In genomic region chr4:86993909-86994672, GRCh38 we compare ENCODE assay signal across 26 cellular contexts. TPM values are rescaled to one million over a fixed set of nuclear protein-coding genes. Genes with fewer than 3 reads are reported as not detected.
DNase-seq lines count a peak whose midpoint lies in the region; ATAC-seq, FAIRE-seq and TF ChIP-seq lines count a peak whose summit lies in the region.
"Had no signal": no experiment of that assay in that cellular context is flagged by ENCODE, and none has a peak within 500 bp of the region (broad histone marks: within the 10 kb centered on the region; RNA-seq: fewer than 3 reads in every experiment).

No MANE protein-coding gene starts in this region.

- H3K36me3 ChIP-seq in Karpas-422 (ENCODE audit: insufficient read depth, low read length) (no peaks in the 10 kb centered on the region), small intestine (ENCODE audit: control insufficient read depth in 2 of 2, insufficient read depth in 2 of 2, low read length in 2 of 2) (no peaks in the 10 kb centered on the region)
- H3K36me3 ChIP-seq: esophagus muscularis mucosa, neural progenitor cell, vagina had no signal

- H3K4me1 ChIP-seq in Karpas-422 (ENCODE audit: low read length) (peaks cover 22% of the 10 kb centered on the region), small intestine (ENCODE audit: control insufficient read depth in 2 of 2, insufficient read depth in 1 of 2, low read depth in 1 of 2, low read length in 1 of 2) (no peaks in the 10 kb centered on the region)

- H3K4me3 ChIP-seq in Karpas-422 (ENCODE audit: low read length) (no peak overlapping the region), small intestine (ENCODE audit: low read depth in 1 of 2, low read length in 2 of 2) (no peak overlapping the region)
- H3K4me3 ChIP-seq: esophagus muscularis mucosa, neural progenitor cell, psoas muscle, vagina had no signal

- no peak for FAIRE-seq in small intestine (lab: Jason Lieb, UNC)
- FAIRE-seq: A204.1 had no signal

- H2AFZ ChIP-seq in Karpas-422 (ENCODE audit: low read length): no peak overlapping the region
- H2AFZ ChIP-seq: neural progenitor cell had no signal

- CTCF ChIA-PET in activated naive CD4-positive, alpha-beta T cell treated with anti-CD3 and anti-CD28 coated beads, Interleukin-2, amount 10 ng/mL, durations not matched to agents 7 days and 5 days (lab: Charles Lee): interaction anchor here (1.0 kb wide), 1 partner anchor 72 kb away, joined by 4 read pairs; no protein-coding TSS in a partner anchor

- no peaks in the 10 kb centered on the region for H3K4me1 Mint-ChIP-seq in activated naive CD4-positive, alpha-beta T cell treated with anti-CD3 and anti-CD28 coated beads, Interleukin-2, amount 10 ng/mL, durations not matched to agents 7 days and 5 days
- H3K4me1 Mint-ChIP-seq in glutamatergic neuron (ENCODE audit: low read depth, unreplicated experiment): peaks cover 13% of the 10 kb centered on the region

- no peak overlapping the region for H3K4me3 Mint-ChIP-seq in activated naive CD4-positive, alpha-beta T cell treated with anti-CD3 and anti-CD28 coated beads, Interleukin-2, amount 10 ng/mL, durations not matched to agents 7 days and 5 days
- H3K4me3 Mint-ChIP-seq in glutamatergic neuron (ENCODE audit: unreplicated experiment): no peak overlapping the region
- H3K4me3 Mint-ChIP-seq: B cell; central memory CD8-positive, alpha-beta T cell; neural progenitor cell had no signal

- peaks cover 8% of the 10 kb centered on the region for H3K36me3 Mint-ChIP-seq in activated naive CD4-positive, alpha-beta T cell treated with anti-CD3 and anti-CD28 coated beads, Interleukin-2, amount 10 ng/mL, durations not matched to agents 7 days and 5 days
- no peaks in the 10 kb centered on the region for H3K36me3 Mint-ChIP-seq in glutamatergic neuron (ENCODE audit: unreplicated experiment)

- H3K79me2 ChIP-seq in Karpas-422 (ENCODE audit: low read length): no peaks in the 10 kb centered on the region

- no peak for TF ChIP-seq CTCF in glutamatergic neuron (IDR thresholded peaks at IDR 0.05; ENCODE audit: partially characterized antibody, unreplicated experiment)

- H3K4me2 ChIP-seq in Karpas-422 (ENCODE audit: low read depth, low read length, poor library complexity, severe bottlenecking): no peak overlapping the region
- H3K4me2 ChIP-seq: neural progenitor cell had no signal

- peak overlapping the region; percentile 15 for H3K27ac Mint-ChIP-seq in activated naive CD4-positive, alpha-beta T cell treated with anti-CD3 and anti-CD28 coated beads, Interleukin-2, amount 10 ng/mL, durations not matched to agents 7 days and 5 days
- peak overlapping the region; percentile 2 for H3K27ac Mint-ChIP-seq in glutamatergic neuron (ENCODE audit: unreplicated experiment)
- H3K27ac Mint-ChIP-seq: B cell, neural progenitor cell had no signal

- no peaks in the 10 kb centered on the region for H3K9me3 ChIP-seq in Karpas-422 (ENCODE audit: low read length)
- H3K9me3 ChIP-seq in small intestine (ENCODE audit: control insufficient read depth, low read depth): no peaks in the 10 kb centered on the region
- H3K9me3 ChIP-seq: esophagus muscularis mucosa, psoas muscle, vagina had no signal

- DNase-seq in activated naive CD4-positive, alpha-beta T cell treated with anti-CD3 and anti-CD28 coated beads, Interleukin-2, amount 10 ng/mL, durations not matched to agents 7 days and 5 days: no peak
- no peak for DNase-seq in activated naive CD4-positive, alpha-beta T cell treated with anti-CD3 and anti-CD28 coated beads, Interleukin-2, amount 50 U/mL, for 16 hours
- DNase-seq in Karpas-422 (peak; percentile 37), glutamatergic neuron (no peak), small intestine (peak; percentile 69), NCI-H2107 (lab: John Stamatoyannopoulos, UW) (no peak), DMS 273 (lab: John Stamatoyannopoulos, UW; ENCODE audit: unreplicated experiment) (no peak)
- DNase-seq: activated CD4-positive, alpha-beta T cell treated with anti-CD3 and anti-CD28 coated beads, Interleukin-2, amount 50 U/mL, for 4 hours; anterior cingulate cortex; kidney glomerular epithelial cell; midbrain; MM.1S; NCI-H187; NCI-H2227 treated with DMSO at 0.1 percent for 48 hours; NCI-H748 treated with DMSO at 0.1 percent for 48 hours; psoas muscle; stimulated activated CD4-positive, alpha-beta T cell treated with anti-CD3 and anti-CD28 coated beads, Interleukin-4, amount 100 ng/mL, for 4 hours; T-helper 1 cell had no signal

- H3K27me3 ChIP-seq in Karpas-422 (ENCODE audit: low read length) (peaks cover 2% of the 10 kb centered on the region; the same call in 1 of the 2 replicates), small intestine (ENCODE audit: control insufficient read depth in 2 of 2, insufficient read depth in 2 of 2, low read length in 2 of 2) (no peaks in the 10 kb centered on the region)
- H3K27me3 ChIP-seq: esophagus muscularis mucosa, neural progenitor cell, vagina had no signal

- no peak overlapping the region for H3K27ac ChIP-seq in Karpas-422 (ENCODE audit: low read length)
- no peak overlapping the region for H3K27ac ChIP-seq in small intestine (ENCODE audit: low read depth in 1 of 2, low read length in 1 of 2)
- H3K27ac ChIP-seq: esophagus muscularis mucosa, HL-60, neural progenitor cell, psoas muscle, vagina had no signal

- H3K9me2 ChIP-seq in Karpas-422 (replicated peaks; ENCODE audit: insufficient read depth, low read length): no peaks in the 10 kb centered on the region

- ATAC-seq in HG02623 (IDR thresholded peaks at IDR 0.05; ENCODE audit: unreplicated experiment): no peak
- ATAC-seq: psoas muscle had no signal

- 70 to 71% (median 71%) methylated on average over 6 of the region's 6 CpGs for WGBS in small intestine, 3 donors

- H3K9ac ChIP-seq in Karpas-422 (ENCODE audit: low read length): no peak overlapping the region
- H3K9ac ChIP-seq: neural progenitor cell had no signal

- no peaks in the 10 kb centered on the region for H3K9me3 Mint-ChIP-seq in activated naive CD4-positive, alpha-beta T cell treated with anti-CD3 and anti-CD28 coated beads, Interleukin-2, amount 10 ng/mL, durations not matched to agents 7 days and 5 days
- peaks cover 4% of the 10 kb centered on the region for H3K9me3 Mint-ChIP-seq in glutamatergic neuron (ENCODE audit: unreplicated experiment)
- H3K9me3 Mint-ChIP-seq: central memory CD8-positive, alpha-beta T cell had no signal

- no peaks in the 10 kb centered on the region for H3K27me3 Mint-ChIP-seq in activated naive CD4-positive, alpha-beta T cell treated with anti-CD3 and anti-CD28 coated beads, Interleukin-2, amount 10 ng/mL, durations not matched to agents 7 days and 5 days
- peaks cover 4% of the 10 kb centered on the region for H3K27me3 Mint-ChIP-seq in glutamatergic neuron (ENCODE audit: unreplicated experiment)
- H3K27me3 Mint-ChIP-seq: B cell; central memory CD8-positive, alpha-beta T cell had no signal

- H4K20me1 ChIP-seq in Karpas-422 (ENCODE audit: insufficient read depth, low read depth, low read length): no peaks in the 10 kb centered on the region; the same call in 1 of the 2 replicates

RNA-seq across cellular contexts. Expression of gene AFF1, which starts 59.3 kb away (rescaled TPM):
- total RNA-seq in Karpas-422 (2014; rRNA removed; shearing (Covaris generic); ENCODE audit: low replicate concordance): 4.0 and 6.6 TPM in 2 replicates
- total RNA-seq in glutamatergic neuron (ENCODE audit: unreplicated experiment): 42.5 TPM
- polyA plus RNA-seq in small intestine: 10 to 100 TPM in 1 of 3 donors, 1 to 10 TPM in 2; 5.4 to 11.4 (median 9.4) TPM

Comparison
In these comparisons a context has a peak if more than half of its experiments do, and no peak if none do; other contexts are left out.
1. DNase-seq: peak in Karpas-422 (single experiment) and small intestine (single experiment); none in activated naive CD4-positive, alpha-beta T cell treated with anti-CD3 and anti-CD28 coated beads, Interleukin-2, amount 10 ng/mL, durations not matched to agents 7 days and 5 days (single experiment), activated naive CD4-positive, alpha-beta T cell treated with anti-CD3 and anti-CD28 coated beads, Interleukin-2, amount 50 U/mL, for 16 hours (single experiment), glutamatergic neuron (single experiment), NCI-H2107 (single experiment) and DMS 273 (single experiment).